1 cellular context compared by ENCODE assay signal in the genomic region with DNA sequence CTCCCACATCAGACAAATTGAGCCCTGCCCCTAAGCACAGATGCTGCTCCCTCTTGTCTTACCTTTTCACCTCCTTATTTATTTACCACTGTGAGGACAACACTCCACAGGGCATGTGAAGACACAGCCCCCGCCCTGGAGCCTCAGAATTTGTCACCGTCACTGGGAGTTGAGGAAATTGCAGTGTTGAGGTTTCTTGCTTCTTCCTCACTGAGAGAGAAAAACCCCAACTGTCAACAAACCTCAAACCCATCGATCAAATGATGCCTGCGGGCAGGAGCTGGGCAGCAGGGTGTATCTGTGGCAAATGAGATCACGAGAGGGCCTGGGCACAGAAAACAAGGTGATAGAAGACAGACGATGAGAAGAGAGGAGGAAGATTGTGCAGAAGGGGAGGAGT.
TF ChIP-seq lines count a peak whose summit lies in the region.

No MANE protein-coding gene starts in this region.

TF ChIP-seq in IMR-90, 13 proteins besides CTCF, POLR2A, EP300 and RAD21:
- TF ChIP-seq, protein P1, sequence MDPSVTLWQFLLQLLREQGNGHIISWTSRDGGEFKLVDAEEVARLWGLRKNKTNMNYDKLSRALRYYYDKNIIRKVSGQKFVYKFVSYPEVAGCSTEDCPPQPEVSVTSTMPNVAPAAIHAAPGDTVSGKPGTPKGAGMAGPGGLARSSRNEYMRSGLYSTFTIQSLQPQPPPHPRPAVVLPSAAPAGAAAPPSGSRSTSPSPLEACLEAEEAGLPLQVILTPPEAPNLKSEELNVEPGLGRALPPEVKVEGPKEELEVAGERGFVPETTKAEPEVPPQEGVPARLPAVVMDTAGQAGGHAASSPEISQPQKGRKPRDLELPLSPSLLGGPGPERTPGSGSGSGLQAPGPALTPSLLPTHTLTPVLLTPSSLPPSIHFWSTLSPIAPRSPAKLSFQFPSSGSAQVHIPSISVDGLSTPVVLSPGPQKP (IDR thresholded peaks at IDR 0.05; ENCODE audit: borderline replicate concordance, low read depth, low read length): no peak
- TF ChIP-seq CHD1 (IDR thresholded peaks at IDR 0.05; ENCODE audit: low read depth, low read length) (no peak), MAZ (IDR thresholded peaks at IDR 0.05; ENCODE audit: borderline replicate concordance, low read depth, low read length) (no peak), NFE2L2 (IDR thresholded peaks at IDR 0.05; ENCODE audit: low read depth, low read length) (no peak), RFX5 (IDR thresholded peaks at IDR 0.05; ENCODE audit: low read depth, low read length) (no peak), SMC3 (IDR thresholded peaks at IDR 0.05; ENCODE audit: low read depth, low read length) (no peak), CEBPB (IDR thresholded peaks at IDR 0.05; ENCODE audit: low read depth, low read length) (no peak), BHLHE40 (IDR thresholded peaks at IDR 0.05; ENCODE audit: low read depth, low read length) (no peak), RCOR1 (IDR thresholded peaks at IDR 0.05; ENCODE audit: insufficient replicate concordance, low read length) (no peak)
- TF ChIP-seq, protein P2, sequence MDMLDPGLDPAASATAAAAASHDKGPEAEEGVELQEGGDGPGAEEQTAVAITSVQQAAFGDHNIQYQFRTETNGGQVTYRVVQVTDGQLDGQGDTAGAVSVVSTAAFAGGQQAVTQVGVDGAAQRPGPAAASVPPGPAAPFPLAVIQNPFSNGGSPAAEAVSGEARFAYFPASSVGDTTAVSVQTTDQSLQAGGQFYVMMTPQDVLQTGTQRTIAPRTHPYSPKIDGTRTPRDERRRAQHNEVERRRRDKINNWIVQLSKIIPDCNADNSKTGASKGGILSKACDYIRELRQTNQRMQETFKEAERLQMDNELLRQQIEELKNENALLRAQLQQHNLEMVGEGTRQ (IDR thresholded peaks at IDR 0.05; ENCODE audit: low read depth, low read length): no peak
